Comparison of ENCODE assay signal across 32 cellular contexts in genomic region chr9:79308012-79308411, GRCh38.
"Had no signal": no experiment of that assay in that cellular context is flagged by ENCODE, and none has a peak within 500 bp of the region (broad histone marks: within the 10 kb centered on the region; RNA-seq: fewer than 3 reads in every experiment).

No MANE protein-coding gene starts in this region.

- DNase-seq: activated B cell treated with CpG ODN at 0.5 μM for 24 hours; activated CD4-positive, alpha-beta memory T cell treated with anti-CD3 and anti-CD28 coated beads for 36 hours; activated CD4-positive, alpha-beta T cell treated with anti-CD3 and anti-CD28 coated beads for 4 hours; activated CD4-positive, alpha-beta T cell treated with anti-CD3 and anti-CD28 coated beads, Interleukin-2, amount 10 ng/mL, durations not matched to agents 24 days and 14 days; activated CD4-positive, alpha-beta T cell treated with anti-CD3 and anti-CD28 coated beads, Interleukin-2, amount 50 U/mL, for 1 hour; activated CD4-positive, alpha-beta T cell treated with anti-CD3 and anti-CD28 coated beads, Interleukin-2, amount 50 U/mL, for 4 hours; activated CD4-positive, CD25-positive, alpha-beta regulatory T cell treated with anti-CD3 and anti-CD28 coated beads, Interleukin-2, amount 50 U/mL, for 72 hours; activated CD8-positive, alpha-beta memory T cell treated with anti-CD3 and anti-CD28 coated beads, Interleukin-2, amount 50 U/mL, for 4 hours; activated CD8-positive, alpha-beta T cell treated with anti-CD3 and anti-CD28 coated beads for 36 hours; activated effector memory CD4-positive, alpha-beta T cell treated with anti-CD3 and anti-CD28 coated beads, Interleukin-2, amount 50 U/mL, for 16 hours; activated gamma-delta T cell treated with Interleukin-2 at 50 U/mL for 16 hours; activated naive CD4-positive, alpha-beta T cell; activated naive CD4-positive, alpha-beta T cell treated with anti-CD3 and anti-CD28 coated beads, Interleukin-2, amount 10 ng/mL, durations not matched to agents 7 days and 5 days; activated naive CD8-positive, alpha-beta T cell treated with anti-CD3 and anti-CD28 coated beads, Interleukin-2, amount 10 ng/mL, durations not matched to agents 7 days and 5 days; activated naive CD8-positive, alpha-beta T cell treated with anti-CD3 and anti-CD28 coated beads, Interleukin-2, amount 50 U/mL, for 24 hours; activated T-cell treated with anti-CD3 and anti-CD28 coated beads for 4 hours; activated T-cell treated with anti-CD3 and anti-CD28 coated beads, Interleukin-2, amount 50 U/mL, for 1 hour; activated T-cell treated with anti-CD3 and anti-CD28 coated beads, Interleukin-2, amount 50 U/mL, for 4 hours; activated T-cell treated with anti-CD3 and anti-CD28 coated beads, Interleukin-2, amount 50 U/mL, for 72 hours; amniotic stem cell; aorta; body of pancreas; brain microvascular endothelial cell; central memory CD4-positive, alpha-beta T cell; T-helper 1 cell; T-helper 2 cell; T-helper 9 cell had no signal

- ATAC-seq: activated CD8-positive, alpha-beta T cell treated with anti-CD3 and anti-CD28 coated beads for 36 hours; activated naive CD8-positive, alpha-beta T cell treated with anti-CD3 and anti-CD28 coated beads, Interleukin-2, amount 50 U/mL, for 24 hours; activated T-cell treated with anti-CD3 and anti-CD28 coated beads, Interleukin-2, amount 50 U/mL, for 4 hours; activated T-cell treated with anti-CD3 and anti-CD28 coated beads, Interleukin-2, amount 50 U/mL, for 72 hours; activated T-helper 17 cell treated with anti-CD3 and anti-CD28 coated beads, Interleukin-2, amount 50 U/mL, for 72 hours; body of pancreas had no signal

- H3K9me3 ChIP-seq: body of pancreas, breast epithelium had no signal

- FAIRE-seq: astrocyte, TTC549 had no signal

- H3K4me3 ChIP-seq: body of pancreas, breast epithelium had no signal

- H3K4me1 ChIP-seq: body of pancreas, breast epithelium had no signal

- H3K27ac ChIP-seq: body of pancreas, brain microvascular endothelial cell, breast epithelium, VCaP had no signal

- H3K27me3 ChIP-seq: body of pancreas, brain microvascular endothelial cell, breast epithelium had no signal

- H3K36me3 ChIP-seq: brain microvascular endothelial cell, breast epithelium had no signal
